In genomic region chr10:49539320-49539885, GRCh38 we compare ENCODE assay signal across 8 cellular contexts. TPM values are rescaled to one million over a fixed set of nuclear protein-coding genes. Genes with fewer than 3 reads are reported as not detected.
DNase-seq lines count a peak whose midpoint lies in the region; FAIRE-seq and TF ChIP-seq lines count a peak whose summit lies in the region.

No MANE protein-coding gene starts in this region.

- H3K4me1 ChIP-seq in endothelial cell of umbilical vein (ENCODE audit: control insufficient read depth, extremely low read depth, insufficient read depth, low read length) (peaks cover 41% of the 10 kb centered on the region), suprapubic skin (peaks cover 27% of the 10 kb centered on the region)

- H3K4me1 Mint-ChIP-seq in mesothelial cell of epicardium: peaks cover 21% of the 10 kb centered on the region

- H3K9ac ChIP-seq in endothelial cell of umbilical vein (replicated peaks; ENCODE audit: extremely low read depth, insufficient read depth, low read length): peak overlapping the region; percentile 53

- DNase-seq in H4 (ENCODE audit: low spot score) (peak; percentile 21), M059J (ENCODE audit: low read depth) (peak; percentile 43), endothelial cell of umbilical vein (ENCODE audit: low read depth, low spot score) (peak; percentile 85), mesothelial cell of epicardium (ENCODE audit: low spot score in 2 of 2, unreplicated experiment in 2 of 2) (peak in 1 of 2 experiments; percentile 52), suprapubic skin (ENCODE audit: low spot score in 2 of 2) (peak in 1 of 2 donors; percentile 67), posterior vena cava (ENCODE audit: low spot score) (no peak)
- peak; percentile 64 for DNase-seq in activated CD4-positive, CD25-positive, alpha-beta regulatory T cell treated with anti-CD3 and anti-CD28 coated beads, Interleukin-2, amount 50 U/mL, for 72 hours

- H3K27me3 ChIP-seq in endothelial cell of umbilical vein (ENCODE audit: control insufficient read depth in 2 of 2, insufficient read depth in 2 of 2, low read length in 2 of 2) (no peaks in the 10 kb centered on the region), suprapubic skin (peaks cover 3% of the 10 kb centered on the region)

- H3K9me3 Mint-ChIP-seq in mesothelial cell of epicardium: peaks cover 6% of the 10 kb centered on the region

- dilution Hi-C loops in endothelial cell of umbilical vein (cut with MboI; ENCODE audit: extremely low pct_ligation_motif_present, low sequenced_read_pairs): no loop called here

- H3K36me3 ChIP-seq in endothelial cell of umbilical vein (ENCODE audit: control insufficient read depth in 2 of 2, extremely low read depth in 1 of 2, insufficient read depth in 2 of 2, low read length in 2 of 2) (no peaks in the 10 kb centered on the region), suprapubic skin (no peaks in the 10 kb centered on the region)

- H4K20me1 ChIP-seq in endothelial cell of umbilical vein (replicated peaks; ENCODE audit: control insufficient read depth, extremely low read depth, insufficient read depth, low read length): no peaks in the 10 kb centered on the region

- CTCF ChIA-PET in endothelial cell of umbilical vein (lab: Charles Lee): interaction anchor here (0.7 to 2.1 kb wide), 11 partner anchors 9 to 883 kb away, joined by 3 to 19 read pairs (median 5); no protein-coding TSS in a partner anchor

- H3K4me2 ChIP-seq in endothelial cell of umbilical vein (ENCODE audit: insufficient read depth, low read length): peak overlapping the region; percentile 72

- H3K79me2 ChIP-seq in endothelial cell of umbilical vein (ENCODE audit: control insufficient read depth, insufficient read depth, low read length): peaks cover 29% of the 10 kb centered on the region

- FAIRE-seq in endothelial cell of umbilical vein (lab: Jason Lieb, UNC): no peak

- H3K4me3 ChIP-seq in GM08714 (ENCODE audit: low read length) (peak overlapping the region; percentile 75; the same call in 1 of the 2 replicates), endothelial cell of umbilical vein (replicated peaks in 1 of 3; ENCODE audit: insufficient read depth in 1 of 3, low read depth in 1 of 3, low read length in 3 of 3) (peak overlapping the region in 2 of 3 experiments; percentile 40 to 51), suprapubic skin (peak overlapping the region; percentile 81)

- peak overlapping the region; percentile 88 for H3K4me3 Mint-ChIP-seq in mesothelial cell of epicardium

- peak overlapping the region; percentile 84 for H3K27ac ChIP-seq in endothelial cell of umbilical vein (ENCODE audit: insufficient read depth, low read depth, low read length)
- H3K27ac ChIP-seq in suprapubic skin: peak overlapping the region; percentile 89

- peaks cover 3% of the 10 kb centered on the region for H3K27me3 Mint-ChIP-seq in mesothelial cell of epicardium (ENCODE audit: low read depth)

- WGBS in suprapubic skin: under 1% methylated on average over 26 of the region's 26 CpGs

- TF ChIP-seq POLR2A in endothelial cell of umbilical vein (IDR thresholded peaks at IDR 0.05; ENCODE audit: low read depth, low read length) (no peak), suprapubic skin (IDR thresholded peaks at IDR 0.05) (no peak)

- intact Hi-C loops in endothelial cell of umbilical vein (cut with micrococcal nuclease) (loop anchor here (1.0 to 10.0 kb wide), 4 partner anchors 13 to 1175 kb away; partner anchors contain the start of gene TMEM273), posterior vena cava (cut with DNase I) (no loop called here)

- peak overlapping the region; percentile 97 for H3K27ac Mint-ChIP-seq in mesothelial cell of epicardium

- TF ChIP-seq CTCF in endothelial cell of umbilical vein (IDR thresholded peaks at IDR 0.05; ENCODE audit: extremely low read depth in 1 of 2, insufficient read depth in 1 of 2, low read depth in 1 of 2, low read length in 2 of 2) (no peak), mesothelial cell of epicardium (IDR thresholded peaks at IDR 0.05; ENCODE audit: unreplicated experiment) (no peak), suprapubic skin (IDR thresholded peaks at IDR 0.05) (no peak)

- no peaks in the 10 kb centered on the region for H3K36me3 Mint-ChIP-seq in mesothelial cell of epicardium

- TSS peak; percentile 45 for BruUV-seq in endothelial cell of umbilical vein (replicated peaks; lab: Mats Ljungman, UMichigan)

- H3K9me1 ChIP-seq in endothelial cell of umbilical vein (replicated peaks; ENCODE audit: control insufficient read depth, extremely low read depth, insufficient read depth, low read length): no peaks in the 10 kb centered on the region

- no peak for TF ChIP-seq EP300 in suprapubic skin (IDR thresholded peaks at IDR 0.05)

- peak overlapping the region; percentile 90 for H2AFZ ChIP-seq in endothelial cell of umbilical vein (ENCODE audit: low read depth, low read length)

- no peaks in the 10 kb centered on the region for H3K9me3 ChIP-seq in endothelial cell of umbilical vein (replicated peaks; ENCODE audit: control insufficient read depth, insufficient read depth, low read length)
- H3K9me3 ChIP-seq in suprapubic skin: no peaks in the 10 kb centered on the region

- POLR2A ChIA-PET in endothelial cell of umbilical vein (lab: Charles Lee): interaction anchor here (1.2 to 2.5 kb wide), 3 partner anchors 11 to 20 kb away, joined by 3 to 20 read pairs (median 5); no protein-coding TSS in a partner anchor

TF ChIP-seq in endothelial cell of umbilical vein, 7 proteins besides CTCF, POLR2A, EP300 and RAD21:
- TF ChIP-seq GATA2 (IDR thresholded peaks at IDR 0.05; ENCODE audit: insufficient read depth, insufficient read length, low read depth, low read length) (no peak), MYC (IDR thresholded peaks at IDR 0.05; ENCODE audit: low read depth, low read length) (no peak), MAX (IDR thresholded peaks at IDR 0.05; ENCODE audit: insufficient read depth, insufficient read length) (no peak), JUN (IDR thresholded peaks at IDR 0.05; ENCODE audit: borderline replicate concordance, insufficient read depth, insufficient read length, low read depth) (no peak), EZH2 (IDR thresholded peaks at IDR 0.05; ENCODE audit: borderline replicate concordance, low read depth, low read length, severe bottlenecking) (no peak), POLR2AphosphoS5 (IDR thresholded peaks at IDR 0.05; ENCODE audit: insufficient read depth, low read depth, low read length) (no peak), FOS (IDR thresholded peaks at IDR 0.05; ENCODE audit: borderline replicate concordance, insufficient read depth, low read length) (no peak)
TF ChIP-seq in endothelial cell of umbilical vein: peak in this region for 0.

RNA-seq across cellular contexts. Expression of gene ERCC6, which starts 0.5 kb away (rescaled TPM):
- 4.5 and 5.7 TPM in 2 replicates for total RNA-seq in H4 (2014; rRNA removed; shearing (Covaris generic))
- 8.9 and 11.3 TPM in 2 replicates for total RNA-seq in M059J (2014; rRNA removed; shearing (Covaris generic))
- total RNA-seq in endothelial cell of umbilical vein: 39.6 and 59.6 TPM in 2 replicates
- polyA plus RNA-seq in endothelial cell of umbilical vein: 15.3 and 15.9 TPM in 2 replicates
- 14.8 and 16.1 TPM in 2 replicates for polyA plus RNA-seq in endothelial cell of umbilical vein (2011; cell fraction: cytosol; rRNA removed)
- 42.1 and 44.4 TPM in 2 replicates for polyA plus RNA-seq in endothelial cell of umbilical vein (2011; cell fraction: nucleus; rRNA removed)
- 33.2 and 44.5 TPM in 2 replicates for polyA plus RNA-seq in endothelial cell of umbilical vein (2012)
- 128 and 141 TPM in 2 replicates for polyA minus RNA-seq in endothelial cell of umbilical vein
- 19.8 TPM for polyA minus RNA-seq in endothelial cell of umbilical vein (2011; cell fraction: cytosol; rRNA and poly(A)+ RNA removed)
- 87.5 and 88.1 TPM in 2 replicates for polyA minus RNA-seq in endothelial cell of umbilical vein (2011; cell fraction: nucleus; rRNA and poly(A)+ RNA removed)
- 32.4 to 37.4 TPM (median 35.4 TPM) in 3 replicates for total RNA-seq in mesothelial cell of epicardium
- total RNA-seq in suprapubic skin: 10 to 100 TPM; 20.5 to 37.1 (median 24.4) TPM
- total RNA-seq in posterior vena cava: 10 to 100 TPM; 17.0 to 17.3 TPM
